ENCODE assay signal across 16 cellular contexts in genomic region chr5:54514269-54514668, GRCh38. TPM values are rescaled to one million over a fixed set of nuclear protein-coding genes. Genes with fewer than 3 reads are reported as not detected.
DNase-seq lines count a peak whose midpoint lies in the region; ATAC-seq, FAIRE-seq and TF ChIP-seq lines count a peak whose summit lies in the region.
"Had no signal": no experiment of that assay in that cellular context is flagged by ENCODE, and none has a peak within 500 bp of the region (broad histone marks: within the 10 kb centered on the region; RNA-seq: fewer than 3 reads in every experiment).

No MANE protein-coding gene starts in this region.

- no peaks in the 10 kb centered on the region for H3K4me1 Mint-ChIP-seq in Caco-2 (ENCODE audit: low read depth, unreplicated experiment)

- ATAC-seq in GM18868 (IDR thresholded peaks at IDR 0.05; ENCODE audit: unreplicated experiment), result no peak
- ATAC-seq: heart left ventricle; stimulated activated effector memory CD8-positive, alpha-beta T cell treated with anti-CD3 and anti-CD28 coated beads, Interleukin-12 subunit alpha, Interleukin-12 subunit beta, amount 100 ng/mL, for 72 hours had no signal

- no TSS peak for BruUV-seq in Caco-2 (replicated peaks; lab: Mats Ljungman, UMichigan)

- H3K4me2 ChIP-seq in KMS-11, result peak overlapping the region; percentile 15; the same call in 1 of the 2 replicates

- no peak overlapping the region for H3K27ac Mint-ChIP-seq in Caco-2 (ENCODE audit: unreplicated experiment)
- H3K27ac Mint-ChIP-seq: activated B cell treated with CpG ODN at 0.5 μM for 24 hours; activated T-cell treated with anti-CD3 and anti-CD28 coated beads, Interleukin-2, amount 50 U/mL, for 24 hours; CD14-positive monocyte; stimulated activated effector memory CD8-positive, alpha-beta T cell treated with anti-CD3 and anti-CD28 coated beads, Interleukin-12 subunit alpha, Interleukin-12 subunit beta, amount 100 ng/mL, for 72 hours had no signal

- POLR2A ChIA-PET in Caco-2 (lab: Charles Lee), result no interaction called here

- DNase-seq in Caco-2 (peak; percentile 13 to 48), myocyte (ENCODE audit: low read depth) (peak; percentile 52)
- DNase-seq in activated effector memory CD4-positive, alpha-beta T cell treated with Interleukin-2 at 50 U/mL for 16 hours, result no peak
- DNase-seq in stimulated activated CD4-positive, alpha-beta T cell treated with anti-CD3 and anti-CD28 coated beads, Interleukin-15, amount 100 ng/mL, for 24 hours, result no peak
- DNase-seq in NK-92 treated with Interleukin-12 subunit alpha and Interleukin-12 subunit beta, amount 100 ng/mL, for 24 hours (lab: John Stamatoyannopoulos, UW), result no peak
- DNase-seq: activated B cell treated with CpG ODN at 0.5 μM for 24 hours; activated T-cell treated with anti-CD3 and anti-CD28 coated beads, Interleukin-2, amount 50 U/mL, for 24 hours; anterior cingulate cortex; heart left ventricle; posterior cingulate gyrus; stimulated activated CD4-positive, alpha-beta T cell treated with anti-CD3 and anti-CD28 coated beads, Interleukin-1b, Interleukin-23, amount 100 ng/mL, for 48 hours had no signal

- H2AFZ ChIP-seq in KMS-11 (ENCODE audit: low read depth), result no peak overlapping the region

- no peak overlapping the region for H3K4me3 Mint-ChIP-seq in Caco-2 (ENCODE audit: unreplicated experiment)
- H3K4me3 Mint-ChIP-seq: activated B cell treated with CpG ODN at 0.5 μM for 24 hours; activated T-cell treated with anti-CD3 and anti-CD28 coated beads, Interleukin-2, amount 50 U/mL, for 24 hours; CD14-positive monocyte; stimulated activated effector memory CD8-positive, alpha-beta T cell treated with anti-CD3 and anti-CD28 coated beads, Interleukin-12 subunit alpha, Interleukin-12 subunit beta, amount 100 ng/mL, for 72 hours had no signal

- CTCF ChIA-PET in Caco-2 (lab: Charles Lee), result no interaction called here

- TF ChIP-seq CTCF in Caco-2 (IDR thresholded peaks at IDR 0.05; ENCODE audit: insufficient read depth in 1 of 2, low read depth in 1 of 2, low read length in 1 of 2, severe bottlenecking in 1 of 2, unreplicated experiment in 1 of 2) (no peak), KMS-11 (conservative IDR thresholded peaks at IDR 0.05; ENCODE audit: low read depth, low read length) (no peak)

- FAIRE-seq in TTC549 (lab: Jason Lieb, UNC), result peak; percentile 94

- H4K20me1 ChIP-seq in KMS-11 (ENCODE audit: insufficient read depth), result no peaks in the 10 kb centered on the region

- H3K9ac ChIP-seq in KMS-11, result no peak overlapping the region

- H3K4me1 ChIP-seq in Caco-2 (peaks cover 11% of the 10 kb centered on the region), KMS-11 (ENCODE audit: low read depth, poor library complexity, severe bottlenecking) (peaks cover 35% of the 10 kb centered on the region)

- H3K36me3 ChIP-seq in Caco-2 (ENCODE audit: control insufficient read depth, insufficient read depth, low read length) (no peaks in the 10 kb centered on the region), KMS-11 (ENCODE audit: insufficient read depth) (no peaks in the 10 kb centered on the region)

- H3K9me3 ChIP-seq in Caco-2, result no peaks in the 10 kb centered on the region

- intact Hi-C loops in Caco-2 (cut with micrococcal nuclease; ENCODE audit: unreplicated experiment), result loop anchor here (10.0 kb wide), 3 partner anchors 111 to 641 kb away; no protein-coding TSS in a partner anchor

- H3K4me3 ChIP-seq in Caco-2 (ENCODE audit: low read depth, low read length), result no peak overlapping the region
- H3K4me3 ChIP-seq in KMS-11 (IDR thresholded peaks at IDR 0.05; ENCODE audit: insufficient read depth, low read depth, low read length), result no peak overlapping the region
- H3K4me3 ChIP-seq: heart left ventricle had no signal

- H3K36me3 Mint-ChIP-seq in Caco-2 (ENCODE audit: insufficient read depth, unreplicated experiment), result peaks cover 11% of the 10 kb centered on the region

- H3K27me3 ChIP-seq in Caco-2 (replicated peaks; ENCODE audit: control insufficient read depth, insufficient read depth, low read length), result no peaks in the 10 kb centered on the region
- no peaks in the 10 kb centered on the region for H3K27me3 ChIP-seq in KMS-11 (ENCODE audit: insufficient read depth, low read depth)
- H3K27me3 ChIP-seq: heart left ventricle had no signal

- H3K27me3 Mint-ChIP-seq in Caco-2 (ENCODE audit: insufficient read depth, unreplicated experiment), result no peaks in the 10 kb centered on the region

- no peak overlapping the region for H3K27ac ChIP-seq in KMS-11
- H3K27ac ChIP-seq: heart left ventricle had no signal

- H3K9me3 Mint-ChIP-seq in Caco-2 (ENCODE audit: unreplicated experiment), result no peaks in the 10 kb centered on the region
- H3K9me3 Mint-ChIP-seq: activated B cell treated with CpG ODN at 0.5 μM for 24 hours; activated T-cell treated with anti-CD3 and anti-CD28 coated beads, Interleukin-2, amount 50 U/mL, for 24 hours; stimulated activated effector memory CD8-positive, alpha-beta T cell treated with anti-CD3 and anti-CD28 coated beads, Interleukin-12 subunit alpha, Interleukin-12 subunit beta, amount 100 ng/mL, for 72 hours had no signal

- peaks cover 11% of the 10 kb centered on the region for H3K79me2 ChIP-seq in KMS-11 (ENCODE audit: insufficient read depth, low read depth)

RNA-seq across cellular contexts. Expression of gene SNX18, which starts 3.3 kb away (rescaled TPM):
- 25.0 and 28.0 TPM in 2 replicates for total RNA-seq in Caco-2 (2022)
- total RNA-seq in myocyte, result 90.8 and 93.9 TPM in 2 replicates
- 36.2 TPM for polyA plus RNA-seq in myocyte (2012)

RNA-seq across cellular contexts. Expression of gene HSPB3, which starts 58.8 kb away (rescaled TPM):
- total RNA-seq in Caco-2 (2022), result 0.54 TPM in 1 of 2 replicates, not detected in the other
- 270 and 498 TPM in 2 replicates for total RNA-seq in myocyte
- 104 TPM for polyA plus RNA-seq in myocyte (2012)
- total RNA-seq: activated B cell treated with CpG ODN at 0.5 μM for 24 hours had no signal
- polyA plus RNA-seq: CD14-positive monocyte had no signal

Comparison
In these comparisons a context has a peak if more than half of its experiments do, and no peak if none do; other contexts are left out.
1. DNase-seq: peak in Caco-2 (2 of 2) and myocyte (single experiment); none in activated effector memory CD4-positive, alpha-beta T cell treated with Interleukin-2 at 50 U/mL for 16 hours (single experiment), stimulated activated CD4-positive, alpha-beta T cell treated with anti-CD3 and anti-CD28 coated beads, Interleukin-15, amount 100 ng/mL, for 24 hours (single experiment) and NK-92 treated with Interleukin-12 subunit alpha and Interleukin-12 subunit beta, amount 100 ng/mL, for 24 hours (single experiment).
2. RNA of gene HSPB3, which starts 58.8 kb away (total RNA-seq): 270 to 498 TPM in myocyte; 0.54 TPM in Caco-2; every median in the first group is over 100 times any median in the second.